Comparison of ENCODE assay signal across 17 cellular contexts in the genomic region with DNA sequence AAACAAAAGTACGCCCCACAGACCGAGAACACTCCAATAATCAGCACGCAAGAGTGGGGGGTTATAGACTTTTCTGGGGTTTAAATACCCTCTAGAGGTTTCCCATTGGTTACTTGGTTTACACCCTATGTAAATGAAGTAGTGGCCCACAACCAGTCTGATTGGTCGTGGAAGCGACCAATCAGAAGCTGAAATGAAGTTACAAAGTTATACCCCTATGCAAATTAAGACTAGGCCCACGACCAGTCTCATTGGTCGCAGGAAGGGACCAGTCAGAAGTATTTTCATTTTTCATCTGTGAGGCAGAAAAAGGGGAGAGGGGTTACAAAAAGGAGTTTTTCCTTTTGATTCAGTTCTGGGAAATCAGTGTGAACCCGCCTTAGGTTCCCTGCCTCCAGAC. TPM values are rescaled to one million over a fixed set of nuclear protein-coding genes. Genes with fewer than 3 reads are reported as not detected.
DNase-seq lines count a peak whose midpoint lies in the region; ATAC-seq, FAIRE-seq and TF ChIP-seq lines count a peak whose summit lies in the region.
"Had no signal": no experiment of that assay in that cellular context is flagged by ENCODE, and none has a peak within 500 bp of the region (broad histone marks: within the 10 kb centered on the region; RNA-seq: fewer than 3 reads in every experiment).

No MANE protein-coding gene starts in this region.

- H2AFZ ChIP-seq in HCT116 (ENCODE audit: low read depth, low read length, poor library complexity, severe bottlenecking) = no peak overlapping the region
- no peak overlapping the region for H2AFZ ChIP-seq in H1 (ENCODE audit: low read length)
- H2AFZ ChIP-seq in hepatocyte = no peak overlapping the region

- H3K9me2 ChIP-seq in HCT116 (ENCODE audit: insufficient read depth) (no peaks in the 10 kb centered on the region), hepatocyte (replicated peaks; ENCODE audit: insufficient read depth) (no peaks in the 10 kb centered on the region)

- no peak overlapping the region for H4K5ac ChIP-seq in H1 (ENCODE audit: insufficient read length, low read depth, low read length)

- no peak overlapping the region for H4K8ac ChIP-seq in H1 (ENCODE audit: extremely low read depth, insufficient read depth, low read length)

- no peak overlapping the region for H3K4me2 ChIP-seq in HCT116 (ENCODE audit: low read length)
- no peak overlapping the region for H3K4me2 ChIP-seq in H1 (ENCODE audit: insufficient read depth in 1 of 2, low read depth in 2 of 2, low read length in 2 of 2)
- H3K4me2 ChIP-seq in hepatocyte = no peak overlapping the region

- no peak overlapping the region for H3K4ac ChIP-seq in H1 (replicated peaks; ENCODE audit: insufficient read length, low read depth, low read length)

- RAD21 ChIA-PET in HCT116 (lab: Charles Lee; ENCODE audit: low non-redundant PET in 1 of 2, low total read pairs in 2 of 2, uncharacterized antibody in 2 of 2, unreplicated experiment in 2 of 2) = no interaction called here

- H2BK20ac ChIP-seq in H1 (ENCODE audit: low read length) = no peak overlapping the region

- H3K4me3 ChIP-seq in HCT116 (replicated peaks in 1 of 2; ENCODE audit: low read depth in 1 of 2, low read length in 2 of 2) = no peak overlapping the region
- no peak overlapping the region for H3K4me3 ChIP-seq in H1 (ENCODE audit: extremely low read depth in 1 of 4, insufficient read depth in 2 of 4, low read depth in 3 of 4, low read length in 4 of 4)
- no peak overlapping the region for H3K4me3 ChIP-seq in H7 (ENCODE audit: insufficient read depth, low read depth, low read length)
- H3K4me3 ChIP-seq in hepatocyte = no peak overlapping the region
- H3K4me3 ChIP-seq in MG63 = no peak overlapping the region
- H3K4me3 ChIP-seq in dorsolateral prefrontal cortex = no peak overlapping the region

- no peak overlapping the region for H2BK12ac ChIP-seq in H1 (ENCODE audit: low read depth, low read length)

- no peak overlapping the region for H2AK5ac ChIP-seq in H1 (ENCODE audit: low read depth, low read length)

- no peak overlapping the region for H2BK5ac ChIP-seq in H1 (ENCODE audit: low read depth, low read length)

- no peak overlapping the region for H3K14ac ChIP-seq in H1 (ENCODE audit: insufficient read length)

- peak; percentile 41 for DNase-seq in A172 (ENCODE audit: low spot score)
- DNase-seq in HCT116 (ENCODE audit: low read depth, low spot score) = no peak
- peak; percentile 64 for DNase-seq in OCI-M1 (lab: John Stamatoyannopoulos, UW)
- DNase-seq in H1 (ENCODE audit: low read depth in 1 of 2, low spot score in 2 of 2) = no peak
- DNase-seq in H7 = no peak
- no peak for DNase-seq in hepatocyte (ENCODE audit: low spot score)
- DNase-seq in MG63 = no peak
- no peak for DNase-seq in dorsolateral prefrontal cortex
- DNase-seq: NCI-H1105 treated with DMSO at 0.1 percent for 48 hours, NCI-H1694, NCI-H2081, NCI-H2171 treated with DMSO at 0.1 percent for 48 hours, NCI-H446 treated with DMSO at 0.1 percent for 48 hours, NCI-H526 treated with DMSO at 0.1 percent for 48 hours had no signal

- CTCF ChIA-PET in HCT116 (lab: Charles Lee) (no interaction called here), H1 (lab: Charles Lee; ENCODE audit: partially characterized antibody) (no interaction called here)

- H3K9ac ChIP-seq in HCT116 (ENCODE audit: low read length) (no peak overlapping the region), H1 (replicated peaks in 1 of 4; ENCODE audit: extremely low read depth in 1 of 4, low read depth in 3 of 4, low read length in 3 of 4) (no peak overlapping the region)

- H3K18ac ChIP-seq in H1 (ENCODE audit: extremely low read depth, low read length) = no peak overlapping the region

- TF ChIP-seq RAD21 in HCT116 (IDR thresholded peaks at IDR 0.05; ENCODE audit: low read depth) (no peak), H1 (IDR thresholded peaks at IDR 0.05 in 1 of 2, conservative IDR thresholded peaks at IDR 0.05 in 1 of 2; ENCODE audit: low read depth in 2 of 2, low read length in 2 of 2) (no peak)

- H3K9me3 ChIP-seq in HCT116 (ENCODE audit: control insufficient read depth in 1 of 2, insufficient read depth in 1 of 2, low read depth in 1 of 2, low read length in 2 of 2) (no peaks in the 10 kb centered on the region), H1 (ENCODE audit: insufficient read depth in 2 of 2, low read depth in 1 of 2, low read length in 1 of 2) (no peaks in the 10 kb centered on the region), hepatocyte (ENCODE audit: low read depth) (no peaks in the 10 kb centered on the region), MG63 (no peaks in the 10 kb centered on the region)

- H3K79me2 ChIP-seq in HCT116 (ENCODE audit: insufficient read depth, low read length) (no peaks in the 10 kb centered on the region), H1 (ENCODE audit: control insufficient read depth in 1 of 2, insufficient read depth in 2 of 2, low read length in 2 of 2) (no peaks in the 10 kb centered on the region), hepatocyte (no peaks in the 10 kb centered on the region)

- TF ChIP-seq CTCF in HCT116 (IDR thresholded peaks at IDR 0.05 in 2 of 3, conservative IDR thresholded peaks at IDR 0.05 in 1 of 3; ENCODE audit: borderline replicate concordance in 1 of 3, insufficient read depth in 1 of 3, low read depth in 2 of 3, low read length in 2 of 3) (no peak), H1 (IDR thresholded peaks at IDR 0.05; ENCODE audit: control extremely low read depth in 1 of 3, insufficient read depth in 1 of 3, low read depth in 1 of 3, low read length in 3 of 3) (no peak), hepatocyte (IDR thresholded peaks at IDR 0.05; ENCODE audit: poor library complexity) (no peak), dorsolateral prefrontal cortex (IDR thresholded peaks at IDR 0.05 in 54 of 56, conservative IDR thresholded peaks at IDR 0.05 in 2 of 56; ENCODE audit: low read depth in 1 of 56, partially characterized antibody in 56 of 56) (no peak)

- ATAC-seq in HCT116 = peak; percentile 72
- ATAC-seq: Panc1 had no signal

- H2BK120ac ChIP-seq in H1 (replicated peaks; ENCODE audit: low read depth, low read length) = no peak overlapping the region

- H3K27ac ChIP-seq in HCT116 (ENCODE audit: low read depth, low read length) = no peak overlapping the region
- H3K27ac ChIP-seq in H1 (ENCODE audit: low read depth, low read length) = no peak overlapping the region
- H3K27ac ChIP-seq in hepatocyte = no peak overlapping the region
- H3K27ac ChIP-seq in dorsolateral prefrontal cortex = no peak overlapping the region

- TF ChIP-seq POLR2A in HCT116 (IDR thresholded peaks at IDR 0.05; ENCODE audit: borderline replicate concordance, extremely low read depth, insufficient read depth, insufficient read length) = no peak
- TF ChIP-seq POLR2A in H1 (IDR thresholded peaks at IDR 0.05; ENCODE audit: control extremely low read depth in 1 of 2, low read depth in 2 of 2, low read length in 2 of 2) = no peak

- no peak overlapping the region for H3K23ac ChIP-seq in H1 (ENCODE audit: insufficient read length)

- no peak overlapping the region for H3K56ac ChIP-seq in H1 (replicated peaks; ENCODE audit: insufficient read length, low read depth, low read length)

- H4K91ac ChIP-seq in H1 (replicated peaks; ENCODE audit: insufficient read length, low read length) = no peak overlapping the region

- H3K23me2 ChIP-seq in H1 (ENCODE audit: low read depth, low read length) = no peaks in the 10 kb centered on the region

- H3K36me3 ChIP-seq in HCT116 (ENCODE audit: control insufficient read depth in 1 of 2, insufficient read depth in 2 of 2, low read length in 2 of 2) (no peaks in the 10 kb centered on the region), H1 (ENCODE audit: control insufficient read depth in 2 of 4, insufficient read depth in 4 of 4, low read length in 3 of 4) (no peaks in the 10 kb centered on the region), H7 (replicated peaks; ENCODE audit: control insufficient read depth, insufficient read depth, low read length) (no peaks in the 10 kb centered on the region), hepatocyte (replicated peaks; ENCODE audit: insufficient read depth, low read depth) (no peaks in the 10 kb centered on the region), MG63 (no peaks in the 10 kb centered on the region)

- H2BK15ac ChIP-seq in H1 (ENCODE audit: low read length) = no peak overlapping the region

- no peaks in the 10 kb centered on the region for H3K4me1 ChIP-seq in HCT116 (ENCODE audit: control insufficient read depth in 1 of 2, insufficient read depth in 2 of 2, low read length in 2 of 2)
- H3K4me1 ChIP-seq in H1 (replicated peaks in 1 of 4; ENCODE audit: control insufficient read depth in 3 of 4, insufficient read depth in 4 of 4, low read length in 3 of 4) = no peaks in the 10 kb centered on the region
- H3K4me1 ChIP-seq in hepatocyte (ENCODE audit: insufficient read depth) = no peaks in the 10 kb centered on the region

- intact Hi-C loops in HCT116 (cut with micrococcal nuclease) = no loop called here
- intact Hi-C loops in dorsolateral prefrontal cortex (cut with DNase I) = no loop called here

- no peak for FAIRE-seq in H1 (lab: Jason Lieb, UNC)
- FAIRE-seq: A204.1, GM12891 had no signal

- 77% methylated on average over 8 of the region's 8 CpGs; no CpG with 5 or more reads in 1 of the 2 experiments for WGBS in H1 (ENCODE audit: extremely low coverage in 1 of 2, insufficient coverage in 1 of 2, insufficient read length in 1 of 2, insufficient replicate concordance in 2 of 2, low coverage in 1 of 2, low lambda C conversion rate in 2 of 2, missing lambda C conversion rate in 1 of 2), 2 experiments
- WGBS in hepatocyte (ENCODE audit: low lambda C conversion rate, missing lambda C conversion rate) = 88% methylated on average over 8 of the region's 8 CpGs

- H3K27me3 ChIP-seq in HCT116 (ENCODE audit: insufficient read depth, low read length) (no peaks in the 10 kb centered on the region), H1 (replicated peaks in 1 of 4; ENCODE audit: control insufficient read depth in 3 of 4, extremely low read depth in 1 of 4, insufficient read depth in 3 of 4, low read length in 3 of 4) (no peaks in the 10 kb centered on the region), H7 (ENCODE audit: control insufficient read depth, insufficient read depth, low read length) (no peaks in the 10 kb centered on the region), hepatocyte (no peaks in the 10 kb centered on the region), MG63 (no peaks in the 10 kb centered on the region), dorsolateral prefrontal cortex (no peaks in the 10 kb centered on the region)

- H4K20me1 ChIP-seq in HCT116 (ENCODE audit: insufficient read depth) = no peaks in the 10 kb centered on the region
- H4K20me1 ChIP-seq in H1 (replicated peaks in 1 of 2; ENCODE audit: control insufficient read depth in 1 of 2, insufficient read depth in 2 of 2, low read length in 2 of 2) = no peaks in the 10 kb centered on the region
- H4K20me1 ChIP-seq in hepatocyte (ENCODE audit: insufficient read depth, poor library complexity, severe bottlenecking) = no peaks in the 10 kb centered on the region

- no peaks in the 10 kb centered on the region for H3K79me1 ChIP-seq in H1 (ENCODE audit: low read depth, low read length)

- no peak for TF ChIP-seq EP300 in H1 (IDR thresholded peaks at IDR 0.05; ENCODE audit: borderline replicate concordance in 1 of 2, low read depth in 2 of 2, low read length in 2 of 2)

- POLR2A ChIA-PET in HCT116 (lab: Charles Lee) (no interaction called here), H1 (lab: Charles Lee; ENCODE audit: partially characterized antibody) (interaction anchor here (0.6 to 1.7 kb wide), 2 partner anchors 55 to 130 kb away, joined by 3 to 5 read pairs; partner anchors contain the start of genes ADAM17 and YWHAQ)

- no TSS peak for BruUV-seq in HCT116 (replicated peaks; lab: Mats Ljungman, UMichigan)

RNA-seq across cellular contexts. Expression of gene YWHAQ, which starts 55.3 kb away (rescaled TPM):
- total RNA-seq in A172 (2014; rRNA removed; shearing (Covaris generic)) = 746 and 807 TPM in 2 replicates
- total RNA-seq in HCT116 (2021; ENCODE audit: unreplicated experiment) (365 TPM), hepatocyte (302 and 327 TPM in 2 replicates), dorsolateral prefrontal cortex (100 to 1,000 TPM; 223 to 572 (median 337) TPM)
- 245 and 251 TPM in 2 replicates for polyA plus RNA-seq in HCT116 (2012)
- total RNA-seq in H1 (2021; fragmentation: NEBNext Ultra II Directional; extraction: Animal tissue kit (Norgen Biotek cat#: 25700)) = 468 and 480 TPM in 2 replicates
- polyA plus RNA-seq in H1 (2011; rRNA removed) (225 and 244 TPM in 2 replicates), hepatocyte (361 and 368 TPM in 2 replicates)
- polyA plus RNA-seq in H1 (2011; cell fraction: cytosol; rRNA removed) = 275 TPM
- polyA plus RNA-seq in H1 (2011; cell fraction: nucleus; rRNA removed) = 165 TPM
- 328 to 469 TPM (median 389 TPM) in 4 replicates for polyA plus RNA-seq in H1 (2012, experiment 1 of 2)
- polyA plus RNA-seq in H1 (2012, experiment 2 of 2) = 58.5 TPM
- polyA plus RNA-seq in H1 (2013, experiment 1 of 2) = 349 TPM
- 354 TPM for polyA plus RNA-seq in H1 (2013, experiment 2 of 2)
- 274 and 502 TPM in 2 replicates for polyA minus RNA-seq in H1 (2011; rRNA and poly(A)+ RNA removed)
- polyA minus RNA-seq in H1 (2011; cell fraction: cytosol; rRNA and poly(A)+ RNA removed) = 210 TPM
- 102 TPM for polyA minus RNA-seq in H1 (2011; cell fraction: nucleus; rRNA and poly(A)+ RNA removed)
- total RNA-seq in H7 (2014; rRNA removed; shearing (Covaris generic)) = 378 and 389 TPM in 2 replicates
- 598 and 683 TPM in 2 replicates for total RNA-seq in MG63 (2014; rRNA removed; shearing (Covaris generic); ENCODE audit: low replicate concordance)

Comparison
In these comparisons a context has a peak if more than half of its experiments do, and no peak if none do; other contexts are left out.
1. DNase-seq: peak in A172 (single experiment) and OCI-M1 (single experiment); none in HCT116 (single experiment), H1 (0 of 2), H7 (single experiment), hepatocyte (single experiment), MG63 (single experiment) and dorsolateral prefrontal cortex (0 of 10).